Comparison of ENCODE assay signal across 13 cellular contexts in genomic region chr3:183826854-183827253, GRCh38. TPM values are rescaled to one million over a fixed set of nuclear protein-coding genes. Genes with fewer than 3 reads are reported as not detected.
DNase-seq lines count a peak whose midpoint lies in the region; ATAC-seq and TF ChIP-seq lines count a peak whose summit lies in the region.
"Had no signal": no experiment of that assay in that cellular context is flagged by ENCODE, and none has a peak within 500 bp of the region (broad histone marks: within the 10 kb centered on the region; RNA-seq: fewer than 3 reads in every experiment).

No MANE protein-coding gene starts in this region.

- no peak overlapping the region for H3K4me3 Mint-ChIP-seq in activated T-cell treated with anti-CD3 and anti-CD28 coated beads, Interleukin-2, amount 50 U/mL, for 24 hours
- H3K4me3 Mint-ChIP-seq in activated T-cell treated with anti-CD3 and anti-CD28 coated beads, Interleukin-2, amount 50 U/mL, for 4 hours: no peak overlapping the region
- H3K4me3 Mint-ChIP-seq in activated T-helper 17 cell treated with anti-CD3 and anti-CD28 coated beads, Interleukin-2, amount 50 U/mL, for 72 hours: peak overlapping the region; percentile 39
- peak overlapping the region; percentile 13 for H3K4me3 Mint-ChIP-seq in mesothelial cell of epicardium
- H3K4me3 Mint-ChIP-seq in stimulated activated naive B cell treated with anti-CD40 and anti-IgM and Interleukin-4, amounts not matched to agents 10 μg/mL and 1 μg/mL and 100 μg/mL, for 72 hours: no peak overlapping the region

- H3K4me1 Mint-ChIP-seq in activated T-cell treated with anti-CD3 and anti-CD28 coated beads, Interleukin-2, amount 50 U/mL, for 24 hours (ENCODE audit: low read depth): peaks cover 17% of the 10 kb centered on the region
- peaks cover 12% of the 10 kb centered on the region for H3K4me1 Mint-ChIP-seq in activated T-cell treated with anti-CD3 and anti-CD28 coated beads, Interleukin-2, amount 50 U/mL, for 4 hours (ENCODE audit: low read depth)
- H3K4me1 Mint-ChIP-seq in activated T-helper 17 cell treated with anti-CD3 and anti-CD28 coated beads, Interleukin-2, amount 50 U/mL, for 72 hours: peaks cover 7% of the 10 kb centered on the region
- peaks cover 18% of the 10 kb centered on the region for H3K4me1 Mint-ChIP-seq in mesothelial cell of epicardium
- H3K4me1 Mint-ChIP-seq in stimulated activated naive B cell treated with anti-CD40 and anti-IgM and Interleukin-4, amounts not matched to agents 10 μg/mL and 1 μg/mL and 100 μg/mL, for 72 hours: peaks cover 11% of the 10 kb centered on the region in 2 donors

- peaks cover 44% of the 10 kb centered on the region for H3K36me3 Mint-ChIP-seq in activated T-cell treated with anti-CD3 and anti-CD28 coated beads, Interleukin-2, amount 50 U/mL, for 24 hours (ENCODE audit: low read depth)
- H3K36me3 Mint-ChIP-seq in activated T-cell treated with anti-CD3 and anti-CD28 coated beads, Interleukin-2, amount 50 U/mL, for 4 hours (ENCODE audit: insufficient read depth): peaks cover 16% of the 10 kb centered on the region
- H3K36me3 Mint-ChIP-seq in activated T-helper 17 cell treated with anti-CD3 and anti-CD28 coated beads, Interleukin-2, amount 50 U/mL, for 72 hours (ENCODE audit: low read depth): peaks cover 40% of the 10 kb centered on the region
- H3K36me3 Mint-ChIP-seq in mesothelial cell of epicardium: peaks cover 17% of the 10 kb centered on the region
- H3K36me3 Mint-ChIP-seq in stimulated activated naive B cell treated with anti-CD40 and anti-IgM and Interleukin-4, amounts not matched to agents 10 μg/mL and 1 μg/mL and 100 μg/mL, for 72 hours: peaks cover 14 to 36% of the 10 kb centered on the region in 2 donors

- H3K9me3 Mint-ChIP-seq in activated T-cell treated with anti-CD3 and anti-CD28 coated beads, Interleukin-2, amount 50 U/mL, for 24 hours: no peaks in the 10 kb centered on the region
- no peaks in the 10 kb centered on the region for H3K9me3 Mint-ChIP-seq in activated T-cell treated with anti-CD3 and anti-CD28 coated beads, Interleukin-2, amount 50 U/mL, for 4 hours
- H3K9me3 Mint-ChIP-seq in activated T-helper 17 cell treated with anti-CD3 and anti-CD28 coated beads, Interleukin-2, amount 50 U/mL, for 72 hours: no peaks in the 10 kb centered on the region
- no peaks in the 10 kb centered on the region for H3K9me3 Mint-ChIP-seq in mesothelial cell of epicardium
- no peaks in the 10 kb centered on the region for H3K9me3 Mint-ChIP-seq in stimulated activated naive B cell treated with anti-CD40 and anti-IgM and Interleukin-4, amounts not matched to agents 10 μg/mL and 1 μg/mL and 100 μg/mL, for 72 hours
- H3K9me3 Mint-ChIP-seq: activated CD4-positive, alpha-beta memory T cell treated with anti-CD3 and anti-CD28 coated beads for 36 hours; activated T-helper 2 cell treated with anti-CD3 and anti-CD28 coated beads, Interferon-gamma antibody, Interleukin-2, Interleukin-4, amounts not matched to agents 10 μg/mL and 5 μg/mL and 100 μg/mL, durations not matched to agents 14 hours and 24 hours and 36 hours; stimulated activated effector memory CD8-positive, alpha-beta T cell treated with anti-CD3 and anti-CD28 coated beads, Interleukin-12 subunit alpha, Interleukin-12 subunit beta, amount 100 ng/mL, for 72 hours had no signal

- no peak for DNase-seq in activated T-cell treated with anti-CD3 and anti-CD28 coated beads, Interleukin-2, amount 50 U/mL, for 24 hours
- no peak for DNase-seq in activated T-cell treated with anti-CD3 and anti-CD28 coated beads, Interleukin-2, amount 50 U/mL, for 4 hours
- DNase-seq in mesothelial cell of epicardium (ENCODE audit: low spot score in 2 of 2, unreplicated experiment in 2 of 2): no peak
- no peak for DNase-seq in stimulated activated naive B cell treated with anti-CD40 and anti-IgM and Interleukin-4, amounts not matched to agents 10 μg/mL and 1 μg/mL and 100 μg/mL, for 72 hours
- DNase-seq in NOMO-1 (lab: John Stamatoyannopoulos, UW; ENCODE audit: unreplicated experiment in 2 of 2): no peak
- no peak for DNase-seq in cerebellum (ENCODE audit: low spot score)
- no peak for DNase-seq in RKO (ENCODE audit: low spot score)
- DNase-seq: activated CD4-positive, alpha-beta memory T cell treated with anti-CD3 and anti-CD28 coated beads for 36 hours; SW 1271; transverse colon had no signal

- no peaks in the 10 kb centered on the region for H3K27me3 Mint-ChIP-seq in activated T-cell treated with anti-CD3 and anti-CD28 coated beads, Interleukin-2, amount 50 U/mL, for 24 hours
- peaks cover 6% of the 10 kb centered on the region for H3K27me3 Mint-ChIP-seq in activated T-cell treated with anti-CD3 and anti-CD28 coated beads, Interleukin-2, amount 50 U/mL, for 4 hours (ENCODE audit: low read depth)
- H3K27me3 Mint-ChIP-seq in activated T-helper 17 cell treated with anti-CD3 and anti-CD28 coated beads, Interleukin-2, amount 50 U/mL, for 72 hours: peaks cover 4% of the 10 kb centered on the region
- peaks cover 8% of the 10 kb centered on the region for H3K27me3 Mint-ChIP-seq in mesothelial cell of epicardium (ENCODE audit: low read depth)
- H3K27me3 Mint-ChIP-seq in stimulated activated naive B cell treated with anti-CD40 and anti-IgM and Interleukin-4, amounts not matched to agents 10 μg/mL and 1 μg/mL and 100 μg/mL, for 72 hours: peaks cover 6 to 7% of the 10 kb centered on the region in 2 donors

- peak overlapping the region; percentile 27 for H3K27ac Mint-ChIP-seq in activated T-cell treated with anti-CD3 and anti-CD28 coated beads, Interleukin-2, amount 50 U/mL, for 24 hours
- no peak overlapping the region for H3K27ac Mint-ChIP-seq in activated T-helper 17 cell treated with anti-CD3 and anti-CD28 coated beads, Interleukin-2, amount 50 U/mL, for 72 hours
- peak overlapping the region; percentile 37 for H3K27ac Mint-ChIP-seq in mesothelial cell of epicardium
- peak overlapping the region; percentile 3 for H3K27ac Mint-ChIP-seq in stimulated activated naive B cell treated with anti-CD40 and anti-IgM and Interleukin-4, amounts not matched to agents 10 μg/mL and 1 μg/mL and 100 μg/mL, for 72 hours
- H3K27ac Mint-ChIP-seq: activated CD4-positive, alpha-beta memory T cell treated with anti-CD3 and anti-CD28 coated beads for 36 hours; activated T-helper 2 cell treated with anti-CD3 and anti-CD28 coated beads, Interferon-gamma antibody, Interleukin-2, Interleukin-4, amounts not matched to agents 10 μg/mL and 5 μg/mL and 100 μg/mL, durations not matched to agents 14 hours and 24 hours and 36 hours; stimulated activated effector memory CD8-positive, alpha-beta T cell treated with anti-CD3 and anti-CD28 coated beads, Interleukin-12 subunit alpha, Interleukin-12 subunit beta, amount 100 ng/mL, for 72 hours had no signal

- no peak for ATAC-seq in activated T-cell treated with anti-CD3 and anti-CD28 coated beads, Interleukin-2, amount 50 U/mL, for 4 hours
- no peak for ATAC-seq in activated T-helper 17 cell treated with anti-CD3 and anti-CD28 coated beads, Interleukin-2, amount 50 U/mL, for 72 hours (replicated peaks)
- no peak for ATAC-seq in stimulated activated naive B cell treated with anti-CD40 and anti-IgM and Interleukin-4, amounts not matched to agents 10 μg/mL and 1 μg/mL and 100 μg/mL, for 72 hours (replicated peaks)
- ATAC-seq: stimulated activated effector memory CD8-positive, alpha-beta T cell treated with anti-CD3 and anti-CD28 coated beads, Interleukin-12 subunit alpha, Interleukin-12 subunit beta, amount 100 ng/mL, for 72 hours had no signal

- TF ChIP-seq CTCF in mesothelial cell of epicardium (IDR thresholded peaks at IDR 0.05; ENCODE audit: unreplicated experiment): no peak

RNA-seq across cellular contexts. Expression of gene MAP6D1, which starts 1.5 kb away (rescaled TPM):
- 1 to 10 TPM; 1.4 to 3.9 (median 3.2) TPM for total RNA-seq in activated T-cell treated with anti-CD3 and anti-CD28 coated beads, Interleukin-2, amount 50 U/mL, for 4 hours
- total RNA-seq in activated T-helper 17 cell treated with anti-CD3 and anti-CD28 coated beads, Interleukin-2, amount 50 U/mL, for 72 hours: 1 to 10 TPM; 1.4 to 2.0 TPM
- total RNA-seq in mesothelial cell of epicardium (4.4 to 6.4 TPM (median 5.3 TPM) in 3 replicates), cerebellum (5.3 TPM)

RNA-seq across cellular contexts. Expression of gene PARL, which starts 57.8 kb away (rescaled TPM):
- total RNA-seq in activated T-cell treated with anti-CD3 and anti-CD28 coated beads, Interleukin-2, amount 50 U/mL, for 4 hours: 100 to 1,000 TPM; 102 to 109 (median 105) TPM
- total RNA-seq in activated T-helper 17 cell treated with anti-CD3 and anti-CD28 coated beads, Interleukin-2, amount 50 U/mL, for 72 hours: 10 to 100 TPM; 78.9 to 97.6 TPM
- total RNA-seq in mesothelial cell of epicardium (47.8 to 57.4 TPM (median 50.5 TPM) in 3 replicates), cerebellum (21.1 TPM)

Comparison
In these comparisons a context has a peak if more than half of its experiments do, and no peak if none do; other contexts are left out.
1. H3K4me3 Mint-ChIP-seq: peak in activated T-helper 17 cell treated with anti-CD3 and anti-CD28 coated beads, Interleukin-2, amount 50 U/mL, for 72 hours (single experiment) and mesothelial cell of epicardium (single experiment); none in activated T-cell treated with anti-CD3 and anti-CD28 coated beads, Interleukin-2, amount 50 U/mL, for 24 hours (single experiment), activated T-cell treated with anti-CD3 and anti-CD28 coated beads, Interleukin-2, amount 50 U/mL, for 4 hours (single experiment) and stimulated activated naive B cell treated with anti-CD40 and anti-IgM and Interleukin-4, amounts not matched to agents 10 μg/mL and 1 μg/mL and 100 μg/mL, for 72 hours (0 of 2).